Comparison of ENCODE assay signal across 20 cellular contexts in genomic region chr6:33330736-33331135, GRCh38. TPM values are rescaled to one million over a fixed set of nuclear protein-coding genes. Genes with fewer than 3 reads are reported as not detected.
DNase-seq lines count a peak whose midpoint lies in the region; ATAC-seq, FAIRE-seq and TF ChIP-seq lines count a peak whose summit lies in the region.
"Had no signal": no experiment of that assay in that cellular context is flagged by ENCODE, and none has a peak within 500 bp of the region (broad histone marks: within the 10 kb centered on the region; RNA-seq: fewer than 3 reads in every experiment).

No MANE protein-coding gene starts in this region.

- H3K9me3 ChIP-seq in K562 (replicated peaks; ENCODE audit: control insufficient read depth, insufficient read depth, low read depth, low read length): no peaks in the 10 kb centered on the region
- H3K9me3 ChIP-seq: BLaER1, Caco-2 had no signal

- no peak for TF ChIP-seq CTCF in K562 (IDR thresholded peaks at IDR 0.05 in 2 of 3, conservative IDR thresholded peaks at IDR 0.05 in 1 of 3; ENCODE audit: insufficient read depth in 2 of 3, low read depth in 1 of 3, low read length in 3 of 3)

- peak overlapping the region in 2 of 3 donors; percentile 53 to 84 for H3K27ac Mint-ChIP-seq in IgD-negative memory B cell
- H3K27ac Mint-ChIP-seq in stimulated activated memory B cell treated with anti-CD40 and anti-IgM and Interleukin-4, amounts not matched to agents 10 μg/mL and 1 μg/mL and 100 μg/mL, for 72 hours: peak overlapping the region; percentile 76
- H3K27ac Mint-ChIP-seq: CD8-positive, alpha-beta T cell; GM23338; H9; HFFc6 had no signal

- no peaks in the 10 kb centered on the region for H3K36me3 Mint-ChIP-seq in IgD-negative memory B cell
- H3K36me3 Mint-ChIP-seq in stimulated activated memory B cell treated with anti-CD40 and anti-IgM and Interleukin-4, amounts not matched to agents 10 μg/mL and 1 μg/mL and 100 μg/mL, for 72 hours: no peaks in the 10 kb centered on the region
- H3K36me3 Mint-ChIP-seq: CD4-positive, CD25-positive, alpha-beta regulatory T cell; CD8-positive, alpha-beta T cell had no signal

- H3K27ac ChIP-seq in K562 (ENCODE audit: extremely low read depth, low read depth, low read length): no peak overlapping the region
- H3K27ac ChIP-seq: BLaER1, C4-2B had no signal

- no peak for FAIRE-seq in K562 (lab: Jason Lieb, UNC)
- FAIRE-seq: G401.6, GM12892, GM19239 had no signal

- H2AFZ ChIP-seq in K562 (ENCODE audit: low read depth, low read length): no peak overlapping the region
- H2AFZ ChIP-seq: GM23338 had no signal

- WGBS in K562 (ENCODE audit: insufficient coverage, low coverage, missing lambda C conversion rate): 71% methylated on average over 6 of the region's 10 CpGs

- no peak for TF ChIP-seq EP300 in K562 (IDR thresholded peaks at IDR 0.05; ENCODE audit: low read length)

- intact Hi-C loops in K562 (cut with micrococcal nuclease): no loop called here

- CTCF ChIA-PET in K562 (lab: Yijun Ruan, JAX; ENCODE audit: low intra/inter-chr PET ratio): no interaction called here

- no peak for TF ChIP-seq RAD21 in K562 (CRISPR knock-in tag; conservative IDR thresholded peaks at IDR 0.05 in 1 of 2, IDR thresholded peaks at IDR 0.05 in 1 of 2)

- peak overlapping the region in 3 of 4 donors; percentile 21 to 84 (median 79) for H3K4me3 Mint-ChIP-seq in IgD-negative memory B cell
- peak overlapping the region; percentile 38 for H3K4me3 Mint-ChIP-seq in stimulated activated memory B cell treated with anti-CD40 and anti-IgM and Interleukin-4, amounts not matched to agents 10 μg/mL and 1 μg/mL and 100 μg/mL, for 72 hours
- H3K4me3 Mint-ChIP-seq: CD4-positive, CD25-positive, alpha-beta regulatory T cell; CD8-positive, alpha-beta T cell; GM23338; H9; HFFc6 had no signal

- no peak overlapping the region for H3K4me2 ChIP-seq in K562 (ENCODE audit: insufficient read depth, low read length)
- H3K4me2 ChIP-seq: BLaER1, GM23338 had no signal

- H3K4me3 ChIP-seq in K562: no peak overlapping the region
- H3K4me3 ChIP-seq: BLaER1, GM23338 had no signal

- H3K9me3 Mint-ChIP-seq in IgD-negative memory B cell: no peaks in the 10 kb centered on the region
- no peaks in the 10 kb centered on the region for H3K9me3 Mint-ChIP-seq in stimulated activated memory B cell treated with anti-CD40 and anti-IgM and Interleukin-4, amounts not matched to agents 10 μg/mL and 1 μg/mL and 100 μg/mL, for 72 hours
- H3K9me3 Mint-ChIP-seq: CD4-positive, CD25-positive, alpha-beta regulatory T cell; CD8-positive, alpha-beta T cell; GM23338; H9; HFFc6 had no signal

- H3K9ac ChIP-seq in K562 (ENCODE audit: insufficient read depth in 1 of 2, low read depth in 2 of 2, low read length in 2 of 2): no peak overlapping the region
- H3K9ac ChIP-seq: BLaER1 had no signal

- H4K20me1 ChIP-seq in K562 (replicated peaks; ENCODE audit: control insufficient read depth, insufficient read depth, low read length): no peaks in the 10 kb centered on the region
- H4K20me1 ChIP-seq: BLaER1 had no signal

- ATAC-seq in K562 (no peak), HG03342 (IDR thresholded peaks at IDR 0.05; ENCODE audit: unreplicated experiment) (no peak)
- ATAC-seq in stimulated activated memory B cell treated with anti-CD40 and anti-IgM and Interleukin-4, amounts not matched to agents 10 μg/mL and 1 μg/mL and 100 μg/mL, for 72 hours: no peak
- ATAC-seq: CD8-positive, alpha-beta T cell; GM23338; HCT116 had no signal

- no peaks in the 10 kb centered on the region; a peak in 2 of 5 replicates for H3K4me1 ChIP-seq in K562 (replicated peaks in 1 of 2; ENCODE audit: control insufficient read depth in 2 of 2, insufficient read depth in 2 of 2, low read length in 2 of 2)
- H3K4me1 ChIP-seq: BLaER1, Caco-2 had no signal

- no TSS peak for BruUV-seq in K562 (replicated peaks; lab: Mats Ljungman, UMichigan)

- no peaks in the 10 kb centered on the region for H3K9me1 ChIP-seq in K562 (ENCODE audit: control insufficient read depth, insufficient read depth, low read length)

- no peak for TF ChIP-seq POLR2A in K562 (conservative IDR thresholded peaks at IDR 0.05)
- TF ChIP-seq POLR2A in erythroblast (IDR thresholded peaks at IDR 0.05; ENCODE audit: low read length): no peak

- H3K27me3 ChIP-seq in K562 (ENCODE audit: control insufficient read depth in 2 of 2, insufficient read depth in 2 of 2, low read length in 2 of 2): no peaks in the 10 kb centered on the region
- H3K27me3 ChIP-seq: BLaER1 had no signal

- H3K4me1 Mint-ChIP-seq in IgD-negative memory B cell: peaks cover 18 to 39% (median 27%) of the 10 kb centered on the region in 3 donors
- peaks cover 49% of the 10 kb centered on the region for H3K4me1 Mint-ChIP-seq in stimulated activated memory B cell treated with anti-CD40 and anti-IgM and Interleukin-4, amounts not matched to agents 10 μg/mL and 1 μg/mL and 100 μg/mL, for 72 hours
- H3K4me1 Mint-ChIP-seq: GM23338, H9 had no signal

- H3K79me2 ChIP-seq in K562 (ENCODE audit: control insufficient read depth, insufficient read depth, low read length): no peaks in the 10 kb centered on the region

- POLR2A ChIA-PET in K562 (lab: Yijun Ruan, JAX): no interaction called here

- DNase-seq in K562 (ENCODE audit: extremely low read depth in 1 of 4, low spot score in 3 of 4): no peak
- DNase-seq in erythroblast (lab: John Stamatoyannopoulos, UW): no peak
- no peak for DNase-seq in cerebellar nuclear complex (lab: John Stamatoyannopoulos, UW)
- DNase-seq: Caco-2; CD4-positive, CD25-positive, alpha-beta regulatory T cell; CD8-positive, alpha-beta T cell; DMS153; DND-41; H9; HFFc6 had no signal

- in situ Hi-C loops in K562 (cut with MboI): no loop called here

- no peaks in the 10 kb centered on the region for H3K36me3 ChIP-seq in K562 (ENCODE audit: control insufficient read depth, insufficient read depth, low read length)
- H3K36me3 ChIP-seq: BLaER1 had no signal

- H3K27me3 Mint-ChIP-seq in IgD-negative memory B cell: no peaks in the 10 kb centered on the region
- H3K27me3 Mint-ChIP-seq in stimulated activated memory B cell treated with anti-CD40 and anti-IgM and Interleukin-4, amounts not matched to agents 10 μg/mL and 1 μg/mL and 100 μg/mL, for 72 hours: no peaks in the 10 kb centered on the region
- H3K27me3 Mint-ChIP-seq: CD4-positive, CD25-positive, alpha-beta regulatory T cell had no signal

RNA-seq across cellular contexts. Expression of gene DAXX, which starts 8.0 kb away (rescaled TPM):
- polyA plus RNA-seq in IgD-negative memory B cell (144 TPM), K562 (2011; rRNA removed) (22.8 and 32.4 TPM in 2 replicates), K562 (2014; fragmentation: Illumina TruSeq; extraction: Trizol) (101 and 104 TPM in 2 replicates), K562 (2014; fragmentation: Nextera tagmentation; extraction: Ambion mirVana) (100 to 1,000 TPM in 1 of 2 experiments, 10 to 100 TPM in 1; 41.5 to 144 TPM), K562 (2014; rRNA removed) (47.4 and 67.2 TPM in 2 replicates)
- total RNA-seq in K562 (2011; cell fraction: chromatin; rRNA removed; ENCODE audit: low replicate concordance): 51.6 and 76.0 TPM in 2 replicates
- 39.7 and 45.7 TPM in 2 replicates for total RNA-seq in K562 (2011; cell fraction: nucleolus; rRNA removed)
- 38.2 and 40.6 TPM in 2 replicates for total RNA-seq in K562 (2011; cell fraction: nucleoplasm; rRNA removed)
- total RNA-seq in K562 (2014; rRNA removed) (80.6 and 122 TPM in 2 replicates), K562 (2014; rRNA removed; fragmentation: Illumina TruSeq; extraction: Trizol) (61.7 and 68.7 TPM in 2 replicates), K562 (2015; rRNA removed; fragmentation: Illumina TruSeq; extraction: Trizol) (59.9 and 66.6 TPM in 2 replicates), K562 (2021) (69.0 and 70.6 TPM in 2 replicates)
- polyA plus RNA-seq in K562 (2011; cell fraction: cytosol; rRNA removed): 19.5 and 25.8 TPM in 2 replicates
- 106 and 140 TPM in 2 replicates for polyA plus RNA-seq in K562 (2011; cell fraction: nucleus; rRNA removed)
- 73.3 and 129 TPM in 2 replicates for polyA plus RNA-seq in K562 (2012)
- 11.5 and 12.0 TPM in 2 replicates for polyA minus RNA-seq in K562 (2011; rRNA and poly(A)+ RNA removed)
- 17.0 and 19.9 TPM in 2 replicates for polyA minus RNA-seq in K562 (2011; cell fraction: cytosol; rRNA and poly(A)+ RNA removed)
- 34.1 and 35.5 TPM in 2 replicates for polyA minus RNA-seq in K562 (2011; cell fraction: nucleus; rRNA and poly(A)+ RNA removed)

RNA-seq across cellular contexts. Expression of gene ZBTB22, which starts 13.2 kb away (rescaled TPM):
- polyA plus RNA-seq in IgD-negative memory B cell: 14.8 TPM
- total RNA-seq in K562 (2011; cell fraction: chromatin; rRNA removed; ENCODE audit: low replicate concordance): 8.2 and 25.6 TPM in 2 replicates
- 20.4 and 20.8 TPM in 2 replicates for total RNA-seq in K562 (2011; cell fraction: nucleolus; rRNA removed)
- 13.3 and 13.4 TPM in 2 replicates for total RNA-seq in K562 (2011; cell fraction: nucleoplasm; rRNA removed)
- 11.9 and 12.2 TPM in 2 replicates for total RNA-seq in K562 (2014; rRNA removed)
- 5.6 and 5.9 TPM in 2 replicates for total RNA-seq in K562 (2014; rRNA removed; fragmentation: Illumina TruSeq; extraction: Trizol)
- total RNA-seq in K562 (2015; rRNA removed; fragmentation: Illumina TruSeq; extraction: Trizol): 8.2 and 8.4 TPM in 2 replicates
- total RNA-seq in K562 (2021): 10.0 and 11.1 TPM in 2 replicates
- polyA plus RNA-seq in K562 (2011; rRNA removed): 5.8 and 9.4 TPM in 2 replicates
- polyA plus RNA-seq in K562 (2011; cell fraction: cytosol; rRNA removed): 9.0 and 12.6 TPM in 2 replicates
- polyA plus RNA-seq in K562 (2011; cell fraction: nucleus; rRNA removed): 13.4 and 20.4 TPM in 2 replicates
- 9.5 and 11.3 TPM in 2 replicates for polyA plus RNA-seq in K562 (2012)
- polyA plus RNA-seq in K562 (2014; fragmentation: Illumina TruSeq; extraction: Trizol): 7.1 TPM in 2 replicates
- under 1 TPM; 0.21 to 0.30 TPM for polyA plus RNA-seq in K562 (2014; fragmentation: Nextera tagmentation; extraction: Ambion mirVana)
- 8.7 and 10.3 TPM in 2 replicates for polyA plus RNA-seq in K562 (2014; rRNA removed)
- polyA minus RNA-seq in K562 (2011; rRNA and poly(A)+ RNA removed): 7.1 and 7.7 TPM in 2 replicates
- 6.3 and 7.0 TPM in 2 replicates for polyA minus RNA-seq in K562 (2011; cell fraction: cytosol; rRNA and poly(A)+ RNA removed)
- polyA minus RNA-seq in K562 (2011; cell fraction: nucleus; rRNA and poly(A)+ RNA removed): 11.4 and 12.3 TPM in 2 replicates

RNA-seq across cellular contexts. Expression of gene TAPBP, which starts 16.9 kb away (rescaled TPM):
- polyA plus RNA-seq in IgD-negative memory B cell (605 TPM), K562 (2011; rRNA removed) (10.1 and 27.3 TPM in 2 replicates), K562 (2014; fragmentation: Illumina TruSeq; extraction: Trizol) (23.0 and 26.8 TPM in 2 replicates), K562 (2014; fragmentation: Nextera tagmentation; extraction: Ambion mirVana) (10 to 100 TPM in 1 of 2 experiments, 1 to 10 TPM in 1; 5.6 to 10.1 TPM), K562 (2014; rRNA removed) (30.6 and 38.5 TPM in 2 replicates)
- total RNA-seq in K562 (2011; cell fraction: chromatin; rRNA removed; ENCODE audit: low replicate concordance): 73.3 and 139 TPM in 2 replicates
- 101 and 121 TPM in 2 replicates for total RNA-seq in K562 (2011; cell fraction: nucleolus; rRNA removed)
- total RNA-seq in K562 (2011; cell fraction: nucleoplasm; rRNA removed): 105 and 137 TPM in 2 replicates
- total RNA-seq in K562 (2014; rRNA removed) (33.9 and 44.9 TPM in 2 replicates), K562 (2014; rRNA removed; fragmentation: Illumina TruSeq; extraction: Trizol) (10.4 and 11.9 TPM in 2 replicates), K562 (2015; rRNA removed; fragmentation: Illumina TruSeq; extraction: Trizol) (22.3 and 23.1 TPM in 2 replicates), K562 (2021) (73.4 and 74.0 TPM in 2 replicates)
- 16.7 and 26.5 TPM in 2 replicates for polyA plus RNA-seq in K562 (2011; cell fraction: cytosol; rRNA removed)
- polyA plus RNA-seq in K562 (2011; cell fraction: nucleus; rRNA removed): 38.3 and 46.1 TPM in 2 replicates
- polyA plus RNA-seq in K562 (2012): 29.5 and 50.0 TPM in 2 replicates
- polyA minus RNA-seq in K562 (2011; rRNA and poly(A)+ RNA removed): 7.9 and 11.1 TPM in 2 replicates
- 32.5 and 35.6 TPM in 2 replicates for polyA minus RNA-seq in K562 (2011; cell fraction: cytosol; rRNA and poly(A)+ RNA removed)
- 21.7 and 28.1 TPM in 2 replicates for polyA minus RNA-seq in K562 (2011; cell fraction: nucleus; rRNA and poly(A)+ RNA removed)

RNA-seq across cellular contexts. Expression of gene RGL2, which starts 32.0 kb away (rescaled TPM):
- polyA plus RNA-seq in IgD-negative memory B cell (19.0 TPM), K562 (2011; rRNA removed) (46.6 and 77.3 TPM in 2 replicates), K562 (2014; fragmentation: Illumina TruSeq; extraction: Trizol) (27.5 and 35.1 TPM in 2 replicates), K562 (2014; fragmentation: Nextera tagmentation; extraction: Ambion mirVana) (1 to 10 TPM; 1.8 to 3.3 TPM), K562 (2014; rRNA removed) (43.1 and 57.1 TPM in 2 replicates)
- 218 and 476 TPM in 2 replicates for total RNA-seq in K562 (2011; cell fraction: chromatin; rRNA removed; ENCODE audit: low replicate concordance)
- total RNA-seq in K562 (2011; cell fraction: nucleolus; rRNA removed): 277 and 305 TPM in 2 replicates
- 220 and 224 TPM in 2 replicates for total RNA-seq in K562 (2011; cell fraction: nucleoplasm; rRNA removed)
- total RNA-seq in K562 (2014; rRNA removed) (14.5 and 17.9 TPM in 2 replicates), K562 (2014; rRNA removed; fragmentation: Illumina TruSeq; extraction: Trizol) (11.8 and 14.6 TPM in 2 replicates), K562 (2015; rRNA removed; fragmentation: Illumina TruSeq; extraction: Trizol) (19.5 TPM in 2 replicates), K562 (2021) (43.0 and 54.6 TPM in 2 replicates)
- 39.5 and 39.8 TPM in 2 replicates for polyA plus RNA-seq in K562 (2011; cell fraction: cytosol; rRNA removed)
- polyA plus RNA-seq in K562 (2011; cell fraction: nucleus; rRNA removed): 710 and 718 TPM in 2 replicates
- polyA plus RNA-seq in K562 (2012): 41.6 and 85.7 TPM in 2 replicates
- 21.7 and 27.1 TPM in 2 replicates for polyA minus RNA-seq in K562 (2011; rRNA and poly(A)+ RNA removed)
- polyA minus RNA-seq in K562 (2011; cell fraction: cytosol; rRNA and poly(A)+ RNA removed): 13.8 and 17.8 TPM in 2 replicates
- polyA minus RNA-seq in K562 (2011; cell fraction: nucleus; rRNA and poly(A)+ RNA removed): 113 and 127 TPM in 2 replicates

RNA-seq across cellular contexts. Expression of gene PFDN6, which starts 41.3 kb away (rescaled TPM):
- polyA plus RNA-seq in IgD-negative memory B cell: 49.3 TPM
- total RNA-seq in K562 (2011; cell fraction: chromatin; rRNA removed; ENCODE audit: low replicate concordance): 67.5 and 110 TPM in 2 replicates
- total RNA-seq in K562 (2011; cell fraction: nucleolus; rRNA removed): 84.5 and 92.7 TPM in 2 replicates
- total RNA-seq in K562 (2011; cell fraction: nucleoplasm; rRNA removed): 89.2 and 96.6 TPM in 2 replicates
- 292 and 358 TPM in 2 replicates for total RNA-seq in K562 (2014; rRNA removed)
- total RNA-seq in K562 (2014; rRNA removed; fragmentation: Illumina TruSeq; extraction: Trizol): 216 and 230 TPM in 2 replicates
- 236 and 241 TPM in 2 replicates for total RNA-seq in K562 (2015; rRNA removed; fragmentation: Illumina TruSeq; extraction: Trizol)
- 150 and 172 TPM in 2 replicates for total RNA-seq in K562 (2021)
- polyA plus RNA-seq in K562 (2011; rRNA removed): 125 and 200 TPM in 2 replicates
- polyA plus RNA-seq in K562 (2011; cell fraction: cytosol; rRNA removed): 76.6 and 97.7 TPM in 2 replicates
- polyA plus RNA-seq in K562 (2011; cell fraction: nucleus; rRNA removed): 182 and 189 TPM in 2 replicates
- 199 and 305 TPM in 2 replicates for polyA plus RNA-seq in K562 (2012)
- polyA plus RNA-seq in K562 (2014; fragmentation: Illumina TruSeq; extraction: Trizol): 301 and 322 TPM in 2 replicates
- 1 to 10 TPM; 6.8 to 8.7 TPM for polyA plus RNA-seq in K562 (2014; fragmentation: Nextera tagmentation; extraction: Ambion mirVana)
- polyA plus RNA-seq in K562 (2014; rRNA removed): 472 and 475 TPM in 2 replicates
- 62.1 and 76.4 TPM in 2 replicates for polyA minus RNA-seq in K562 (2011; rRNA and poly(A)+ RNA removed)
- 33.4 and 35.0 TPM in 2 replicates for polyA minus RNA-seq in K562 (2011; cell fraction: cytosol; rRNA and poly(A)+ RNA removed)
- polyA minus RNA-seq in K562 (2011; cell fraction: nucleus; rRNA and poly(A)+ RNA removed): 42.8 and 58.6 TPM in 2 replicates

Comparison
In these comparisons a context has a peak if more than half of its experiments do, and no peak if none do; other contexts are left out.
1. RNA of gene TAPBP, which starts 16.9 kb away (polyA plus RNA-seq): 605 TPM in IgD-negative memory B cell (single experiment); 5.6 to 50.0 TPM in K562; every median in the first group is over 10 times any median in the second.